ENCODE assay signal across 31 cellular contexts in the genomic region with DNA sequence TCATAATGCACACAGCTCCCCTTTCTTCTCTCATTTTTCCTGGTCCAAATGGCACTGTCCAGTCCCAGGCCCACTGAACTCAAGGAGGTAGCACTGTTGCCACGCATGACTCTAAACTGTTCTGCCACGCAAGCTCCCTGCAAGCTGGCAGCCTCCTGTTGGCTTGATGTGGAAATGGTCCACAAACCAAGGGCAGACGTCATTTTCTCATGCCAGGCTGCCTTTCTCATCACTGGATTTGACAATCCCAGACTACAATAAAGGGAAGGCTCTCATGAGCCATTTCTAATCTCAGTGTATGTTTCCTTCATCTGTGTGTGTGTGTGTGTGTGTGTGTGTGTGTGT. TPM values are rescaled to one million over a fixed set of nuclear protein-coding genes. Genes with fewer than 3 reads are reported as not detected.
"Had no signal": no experiment of that assay in that cellular context is flagged by ENCODE, and none has a peak within 500 bp of the region (broad histone marks: within the 10 kb centered on the region; RNA-seq: fewer than 3 reads in every experiment).

No MANE protein-coding gene starts in this region.

- H3K4me3 ChIP-seq: PC-9, SJSA1 had no signal

- H3K9me3 ChIP-seq: SJSA1, SK-N-SH had no signal

- ATAC-seq: Panc1 had no signal

- H3K36me3 ChIP-seq: SJSA1 had no signal

- H3K27ac ChIP-seq: PC-9, SJSA1 had no signal

- DNase-seq: Kasumi-1, MM.1S, MV-4-11, NCI-H1092, NCI-H1105, NCI-H1417 treated with DMSO at 0.1 percent for 48 hours, NCI-H1436 treated with DMSO at 0.1 percent for 48 hours, NCI-H1694 treated with DMSO at 0.1 percent for 48 hours, NCI-H187 treated with DMSO at 0.1 percent for 48 hours, NCI-H2029, NCI-H2081, NCI-H2171 treated with DMSO at 0.1 percent for 48 hours, NCI-H2227 treated with DMSO at 0.1 percent for 48 hours, NCI-H345, NCI-H446, NCI-H510A treated with DMSO at 0.1 percent for 48 hours, NCI-H524 treated with DMSO at 0.1 percent for 48 hours, NCI-H526 treated with DMSO at 0.1 percent for 48 hours, NCI-H774, PC-9, Right ventricle myocardium superior, SHP77 treated with DMSO at 0.1 percent for 48 hours, SK-N-SH, SW 1271, T-helper 1 cell had no signal

- H3K4me1 ChIP-seq: SJSA1 had no signal

RNA-seq across cellular contexts. Expression of a gene that starts 22.4 kb away (rescaled TPM):
- total RNA-seq: MCF 10A, NCI-H460, OCI-LY7, PC-9, Right ventricle myocardium superior, RPMI7951, SJSA1 had no signal
- polyA plus RNA-seq: SK-N-SH had no signal
